Comparison of ENCODE assay signal across 24 cellular contexts in the genomic region with DNA sequence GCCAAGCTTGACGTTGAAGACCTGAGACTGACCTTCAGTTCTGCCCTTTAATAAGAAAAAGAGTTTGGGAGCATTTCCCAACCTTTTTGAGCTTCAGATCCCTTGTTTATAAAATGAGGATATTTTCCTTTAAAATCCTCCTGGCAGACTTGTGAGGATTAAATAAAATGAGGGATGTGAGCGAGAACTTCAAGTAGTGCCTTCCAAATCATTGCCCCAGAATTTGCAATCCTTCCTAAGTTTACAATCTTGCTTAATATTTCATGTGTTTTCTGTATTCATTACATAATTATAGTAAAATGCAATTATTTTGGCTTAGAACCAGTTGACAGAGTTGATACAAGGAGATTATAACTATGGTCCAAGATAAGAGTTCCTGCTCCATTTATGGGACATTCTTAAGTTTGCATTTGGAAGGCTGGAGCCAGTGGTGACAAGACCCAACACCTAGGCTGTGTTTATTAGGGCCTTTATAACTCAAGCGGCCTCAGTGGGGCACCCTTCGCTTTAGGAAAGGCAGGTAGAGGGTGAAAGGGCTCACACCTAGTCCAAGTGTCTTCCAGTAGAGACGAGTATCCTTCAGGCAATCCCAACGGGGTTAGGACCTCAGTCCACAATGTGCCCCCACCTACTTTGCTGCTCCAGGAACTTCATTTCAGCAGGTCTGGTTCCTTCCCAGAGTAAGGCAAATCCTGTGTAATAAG.
DNase-seq lines count a peak whose midpoint lies in the region; ATAC-seq, FAIRE-seq and TF ChIP-seq lines count a peak whose summit lies in the region.
"Had no signal": no experiment of that assay in that cellular context is flagged by ENCODE, and none has a peak within 500 bp of the region (broad histone marks: within the 10 kb centered on the region; RNA-seq: fewer than 3 reads in every experiment).

No MANE protein-coding gene starts in this region.

- H3K27me3 ChIP-seq in GM12878 (replicated peaks in 1 of 2; ENCODE audit: control insufficient read depth in 2 of 2, insufficient read depth in 2 of 2, low read length in 1 of 2), result no peaks in the 10 kb centered on the region; a peak in 1 of 4 replicates
- peaks cover 0 to 5% of the 10 kb centered on the region in 2 experiments; a peak in 1 of 5 replicates for H3K27me3 ChIP-seq in HepG2 (ENCODE audit: control insufficient read depth in 1 of 2, insufficient read depth in 2 of 2, low read length in 2 of 2)

- no peak overlapping the region for H3K4me2 ChIP-seq in GM12878 (ENCODE audit: control insufficient read depth, insufficient read depth)
- H3K4me2 ChIP-seq in HepG2 (ENCODE audit: low read depth, low read length), result no peak overlapping the region

- in situ Hi-C loops in G401 (cut with HindIII; ENCODE audit: low sequenced_read_pairs) (no loop called here), GM12878 (cut with MboI) (no loop called here), HepG2 (cut with HindIII; ENCODE audit: extremely low pct_ligation_motif_present, low pct_unique_long_range_greater_than_20kb) (no loop called here)

- no peak overlapping the region for H3K4me3 ChIP-seq in Jurkat, Clone E6-1 (ENCODE audit: low read length)
- no peak overlapping the region for H3K4me3 ChIP-seq in GM12878
- no peak overlapping the region for H3K4me3 ChIP-seq in HepG2 (replicated peaks in 1 of 3; ENCODE audit: insufficient read depth in 1 of 3, low read depth in 2 of 3, low read length in 3 of 3)
- H3K4me3 ChIP-seq: coronary artery, skin epidermis had no signal

- FAIRE-seq in GM12878 (lab: Jason Lieb, UNC) (no peak), HepG2 (lab: Jason Lieb, UNC) (no peak)
- FAIRE-seq: GM12891, RCC 7860 had no signal

- no peak for TF ChIP-seq EP300 in GM12878 (IDR thresholded peaks at IDR 0.05; ENCODE audit: borderline replicate concordance in 1 of 2, control insufficient read depth in 1 of 2, low read depth in 2 of 2, low read length in 2 of 2)
- no peak for TF ChIP-seq EP300 in HepG2 (IDR thresholded peaks at IDR 0.05; ENCODE audit: low read depth in 2 of 2, low read length in 2 of 2)
- TF ChIP-seq EP300 in HepG2 (CRISPR knock-in tag; IDR thresholded peaks at IDR 0.05; ENCODE audit: borderline replicate concordance), result no peak

- TF ChIP-seq RAD21 in GM12878 (IDR thresholded peaks at IDR 0.05; ENCODE audit: insufficient read depth, low read depth, low read length) (0 out of 2 replicates have a peak, but pooled peaks have one; percentile 8), HepG2 (CRISPR knock-in tag; IDR thresholded peaks at IDR 0.05) (no peak)

- H3K9ac ChIP-seq in GM12878 (ENCODE audit: control insufficient read depth, insufficient read depth, low read length), result no peak overlapping the region
- no peak overlapping the region for H3K9ac ChIP-seq in HepG2 (ENCODE audit: insufficient read depth, low read depth, low read length)

- POLR2A ChIA-PET in GM12878 (lab: Charles Lee) (no interaction called here), HepG2 (lab: Yijun Ruan, JAX) (no interaction called here)

- WGBS in GM12878 (ENCODE audit: insufficient coverage, insufficient replicate concordance, low lambda C conversion rate, missing lambda C conversion rate), result 8% methylated on average over 6 of the region's 6 CpGs
- 19% methylated on average over 6 of the region's 6 CpGs for WGBS in HepG2 (ENCODE audit: low lambda C conversion rate)

- SMC1A ChIA-PET in GM12878 (lab: Charles Lee; ENCODE audit: uncharacterized antibody, unreplicated experiment), result interaction anchor here (0.8 to 1.2 kb wide), 2 partner anchors 17 to 596 kb away, joined by 3 to 4 read pairs; no protein-coding TSS in a partner anchor

- H3K36me3 ChIP-seq in GM12878 (ENCODE audit: control insufficient read depth in 2 of 2, insufficient read depth in 2 of 2, low read length in 1 of 2) (no peaks in the 10 kb centered on the region), HepG2 (replicated peaks in 1 of 2; ENCODE audit: control insufficient read depth in 1 of 2, insufficient read depth in 2 of 2, low read length in 2 of 2) (no peaks in the 10 kb centered on the region)

- H3K9me3 ChIP-seq in GM12878 (replicated peaks; ENCODE audit: control insufficient read depth, insufficient read depth, low read length) (no peaks in the 10 kb centered on the region), HepG2 (ENCODE audit: low read length) (no peaks in the 10 kb centered on the region)

- BruUV-seq in GM12878 (replicated peaks; lab: Mats Ljungman, UMichigan), result no TSS peak
- no TSS peak for BruUV-seq in HepG2 (replicated peaks; lab: Mats Ljungman, UMichigan)

- CTCF ChIA-PET in GM12878 (lab: Yijun Ruan, JAX) (interaction anchor here (0.6 kb wide), 1 partner anchor 541 kb away, joined by 4 read pairs; no protein-coding TSS in a partner anchor), HepG2 (lab: Yijun Ruan, JAX; ENCODE audit: low intra/inter-chr PET ratio, low total read pairs) (no interaction called here)

- ATAC-seq in GM12878 (no peak), HepG2 (no peak), GM19023 (IDR thresholded peaks at IDR 0.05; ENCODE audit: unreplicated experiment) (no peak), GM21786 (IDR thresholded peaks at IDR 0.05; ENCODE audit: unreplicated experiment) (no peak)
- ATAC-seq: activated CD4-positive, alpha-beta T cell treated with anti-CD3 and anti-CD28 coated beads for 36 hours; stimulated activated naive CD8-positive, alpha-beta T cell treated with anti-CD3 and anti-CD28 coated beads, Interleukin-15, amount 100 ng/mL, for 72 hours had no signal

- H3K27ac ChIP-seq in GM12878 (ENCODE audit: control insufficient read depth, insufficient read depth), result no peak overlapping the region
- no peak overlapping the region for H3K27ac ChIP-seq in HepG2 (ENCODE audit: extremely low read length, insufficient read depth, low read length)
- H3K27ac ChIP-seq: coronary artery had no signal

- no peak overlapping the region for H2AFZ ChIP-seq in GM12878 (ENCODE audit: control insufficient read depth, low read depth, low read length)
- H2AFZ ChIP-seq in HepG2 (ENCODE audit: low read length), result no peak overlapping the region

- H4K20me1 ChIP-seq in GM12878 (ENCODE audit: control insufficient read depth, insufficient read depth) (no peaks in the 10 kb centered on the region), HepG2 (ENCODE audit: insufficient read depth, low read length) (no peaks in the 10 kb centered on the region)

- peak; percentile 14 for DNase-seq in G401 (ENCODE audit: low spot score)
- DNase-seq in Jurkat, Clone E6-1 (ENCODE audit: low read depth, low spot score), result peak; percentile 5
- no peak for DNase-seq in GM12878 (ENCODE audit: low read depth, low spot score)
- DNase-seq in HepG2 (ENCODE audit: low spot score), result no peak
- no peak for DNase-seq in NOMO-1 (lab: John Stamatoyannopoulos, UW; ENCODE audit: unreplicated experiment in 2 of 2)
- no peak for DNase-seq in stimulated activated naive CD4-positive, alpha-beta T cell (lab: John Stamatoyannopoulos, UW)
- DNase-seq: activated CD4-positive, alpha-beta T cell treated with anti-CD3 and anti-CD28 coated beads for 36 hours; activated naive CD8-positive, alpha-beta T cell treated with anti-CD3 and anti-CD28 coated beads, Interleukin-2, amount 10 ng/mL, durations not matched to agents 7 days and 5 days; foreskin melanocyte; GDM1; hypothalamus; KBM-7; midbrain; NCI-H2171; nephron progenitor cell; stimulated activated CD4-positive, alpha-beta T cell treated with anti-CD3 and anti-CD28 coated beads, Interleukin-2, amount 100 ng/mL, for 48 hours; stimulated activated naive CD8-positive, alpha-beta T cell treated with anti-CD3 and anti-CD28 coated beads, Interleukin-15, amount 100 ng/mL, for 72 hours; SW 1271 had no signal

- no peak for TF ChIP-seq POLR2A in GM12878 (IDR thresholded peaks at IDR 0.05; ENCODE audit: low read depth, low read length)
- no peak for TF ChIP-seq POLR2A in HepG2 (IDR thresholded peaks at IDR 0.05; ENCODE audit: insufficient read depth in 1 of 2, low read depth in 2 of 2, low read length in 2 of 2)

- H3K79me2 ChIP-seq in GM12878 (ENCODE audit: control insufficient read depth, insufficient read depth, low read length) (no peaks in the 10 kb centered on the region), HepG2 (ENCODE audit: insufficient read depth, low read length) (no peaks in the 10 kb centered on the region)

- peak in 1 of 3 experiments; percentile 23; a peak in 1 of 6 replicates for TF ChIP-seq CTCF in GM12878 (IDR thresholded peaks at IDR 0.05 in 2 of 3, conservative IDR thresholded peaks at IDR 0.05 in 1 of 3; ENCODE audit: control insufficient read depth in 2 of 3, extremely low read depth in 1 of 3, insufficient read depth in 1 of 3, low read depth in 3 of 3, low read length in 3 of 3)
- peak; percentile 31; the same call in 1 of the 2 replicates for TF ChIP-seq CTCF in HepG2 (CRISPR knock-in tag; IDR thresholded peaks at IDR 0.05)

- H3K4me1 ChIP-seq in GM12878 (ENCODE audit: control insufficient read depth, insufficient read depth, low read length), result no peaks in the 10 kb centered on the region
- no peaks in the 10 kb centered on the region for H3K4me1 ChIP-seq in HepG2 (ENCODE audit: insufficient read depth, low read length)

- RAD21 ChIA-PET in GM12878 (lab: Charles Lee; ENCODE audit: unreplicated experiment), result no interaction called here

- intact Hi-C loops in GM12878 (cut with micrococcal nuclease; ENCODE audit: unreplicated experiment) (no loop called here), HepG2 (cut with micrococcal nuclease; ENCODE audit: unreplicated experiment) (no loop called here)

TF ChIP-seq in GM12878, 131 proteins besides CTCF, POLR2A, EP300 and RAD21 (continues in another document):
- TF ChIP-seq, protein P1, sequence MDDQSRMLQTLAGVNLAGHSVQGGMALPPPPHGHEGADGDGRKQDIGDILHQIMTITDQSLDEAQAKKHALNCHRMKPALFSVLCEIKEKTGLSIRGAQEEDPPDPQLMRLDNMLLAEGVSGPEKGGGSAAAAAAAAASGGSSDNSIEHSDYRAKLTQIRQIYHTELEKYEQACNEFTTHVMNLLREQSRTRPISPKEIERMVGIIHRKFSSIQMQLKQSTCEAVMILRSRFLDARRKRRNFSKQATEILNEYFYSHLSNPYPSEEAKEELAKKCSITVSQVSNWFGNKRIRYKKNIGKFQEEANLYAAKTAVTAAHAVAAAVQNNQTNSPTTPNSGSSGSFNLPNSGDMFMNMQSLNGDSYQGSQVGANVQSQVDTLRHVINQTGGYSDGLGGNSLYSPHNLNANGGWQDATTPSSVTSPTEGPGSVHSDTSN (IDR thresholded peaks at IDR 0.05; ENCODE audit: insufficient replicate concordance, low read depth, low read length), result no peak

TF ChIP-seq in HepG2, 621 proteins besides CTCF, POLR2A, EP300 and RAD21:
- TF ChIP-seq STAG1 (CRISPR knock-in tag; IDR thresholded peaks at IDR 0.05) (peak; percentile 47), NFE2L1 (CRISPR knock-in tag; IDR thresholded peaks at IDR 0.05; ENCODE audit: borderline replicate concordance) (no peak)

Comparison
In these comparisons a context has a peak if more than half of its experiments do, and no peak if none do; other contexts are left out.
1. DNase-seq: peak in G401 (single experiment) and Jurkat, Clone E6-1 (single experiment); none in GM12878 (single experiment), HepG2 (single experiment), NOMO-1 (0 of 2) and stimulated activated naive CD4-positive, alpha-beta T cell (0 of 6).